8 cellular contexts compared by ENCODE assay signal in genomic region chr7:99372275-99373085, GRCh38. TPM values are rescaled to one million over a fixed set of nuclear protein-coding genes. Genes with fewer than 3 reads are reported as not detected.
DNase-seq lines count a peak whose midpoint lies in the region; ATAC-seq and TF ChIP-seq lines count a peak whose summit lies in the region.

No MANE protein-coding gene starts in this region.

- in situ Hi-C loops in SK-MEL-5 (cut with HindIII; ENCODE audit: low pct_unique_long_range_greater_than_20kb, low sequenced_read_pairs), result no loop called here

- peak; percentile 90 for DNase-seq in ELF-1 (ENCODE audit: low read depth, low spot score)
- peak; percentile 99 for DNase-seq in SK-MEL-5 (ENCODE audit: low read depth, low spot score)
- DNase-seq in foreskin fibroblast, result peak; percentile 41 to 68
- DNase-seq in retina, result peak; percentile 49
- DNase-seq in NCI-H1436 (lab: John Stamatoyannopoulos, UW), result no peak
- no peak for DNase-seq in NCI-H1436 treated with DMSO at 0.1 percent for 48 hours (lab: John Stamatoyannopoulos, UW)

- TF ChIP-seq CTCF in foreskin fibroblast (IDR thresholded peaks at IDR 0.05; ENCODE audit: low read depth, low read length), result no peak

- ATAC-seq in HG03442 (IDR thresholded peaks at IDR 0.05; ENCODE audit: unreplicated experiment) (no peak), HG02678 (IDR thresholded peaks at IDR 0.05; ENCODE audit: unreplicated experiment) (no peak)

- no peak overlapping the region for H3K4me3 ChIP-seq in foreskin fibroblast (ENCODE audit: low read depth in 1 of 2, low read length in 2 of 2)

RNA-seq across cellular contexts. Expression of gene ARPC1B, which starts 2.0 kb away (rescaled TPM):
- total RNA-seq in SK-MEL-5 (2014; rRNA removed; shearing (Covaris generic)), result 1,635 and 1,714 TPM in 2 replicates
- polyA plus RNA-seq in SK-MEL-5 (2015; cell fraction: cytosol; rRNA removed), result 1,538 and 1,727 TPM in 2 replicates
- 452 and 485 TPM in 2 replicates for polyA plus RNA-seq in SK-MEL-5 (2015; cell fraction: nucleus; rRNA removed)

RNA-seq across cellular contexts. Expression of gene PDAP1, which starts 35.9 kb away (rescaled TPM):
- 54.2 and 55.6 TPM in 2 replicates for total RNA-seq in SK-MEL-5 (2014; rRNA removed; shearing (Covaris generic))
- 92.5 and 106 TPM in 2 replicates for polyA plus RNA-seq in SK-MEL-5 (2015; cell fraction: cytosol; rRNA removed)
- polyA plus RNA-seq in SK-MEL-5 (2015; cell fraction: nucleus; rRNA removed), result 17.8 and 18.4 TPM in 2 replicates

RNA-seq across cellular contexts. Expression of gene BUD31, which starts 36.3 kb away (rescaled TPM):
- 228 and 236 TPM in 2 replicates for total RNA-seq in SK-MEL-5 (2014; rRNA removed; shearing (Covaris generic))
- polyA plus RNA-seq in SK-MEL-5 (2015; cell fraction: cytosol; rRNA removed), result 171 and 200 TPM in 2 replicates
- polyA plus RNA-seq in SK-MEL-5 (2015; cell fraction: nucleus; rRNA removed), result 55.9 and 60.6 TPM in 2 replicates

RNA-seq across cellular contexts. Expression of gene ARPC1A, which starts 46.8 kb away (rescaled TPM):
- 317 and 342 TPM in 2 replicates for total RNA-seq in SK-MEL-5 (2014; rRNA removed; shearing (Covaris generic))
- 334 and 392 TPM in 2 replicates for polyA plus RNA-seq in SK-MEL-5 (2015; cell fraction: cytosol; rRNA removed)
- polyA plus RNA-seq in SK-MEL-5 (2015; cell fraction: nucleus; rRNA removed), result 108 and 117 TPM in 2 replicates

Comparison
In these comparisons a context has a peak if more than half of its experiments do, and no peak if none do; other contexts are left out.
1. DNase-seq: peak in ELF-1 (single experiment), SK-MEL-5 (single experiment), foreskin fibroblast (2 of 2) and retina (single experiment); none in NCI-H1436 (single experiment) and NCI-H1436 treated with DMSO at 0.1 percent for 48 hours (single experiment).